Comparison of ENCODE assay signal across 15 cellular contexts in genomic region chr1:91729621-91730348, GRCh38.
DNase-seq lines count a peak whose midpoint lies in the region; ATAC-seq, FAIRE-seq and TF ChIP-seq lines count a peak whose summit lies in the region.
"Had no signal": no experiment of that assay in that cellular context is flagged by ENCODE, and none has a peak within 500 bp of the region (broad histone marks: within the 10 kb centered on the region; RNA-seq: fewer than 3 reads in every experiment).

No MANE protein-coding gene starts in this region.

- no peak overlapping the region for H3K4me2 ChIP-seq in neuronal stem cell (ENCODE audit: insufficient read depth, low read length, poor library complexity, severe bottlenecking)
- no peak overlapping the region for H3K4me2 ChIP-seq in H9 (ENCODE audit: insufficient read depth, insufficient read length, low read length)

- no peak overlapping the region for H2BK20ac ChIP-seq in H9 (ENCODE audit: low read depth, low read length, poor library complexity, severe bottlenecking)

- no peak overlapping the region for H3T11ph ChIP-seq in H9 (ENCODE audit: low read length)

- H3K14ac ChIP-seq in neuronal stem cell (ENCODE audit: low read length) (no peak overlapping the region), H9 (ENCODE audit: insufficient read depth, low read length) (no peak overlapping the region)

- H3K4ac ChIP-seq in neuronal stem cell (ENCODE audit: low read length) (no peak overlapping the region), H9 (ENCODE audit: low read depth, low read length) (no peak overlapping the region)

- no peak overlapping the region for H2BK15ac ChIP-seq in neuronal stem cell (ENCODE audit: low read length)
- no peak overlapping the region for H2BK15ac ChIP-seq in H9 (ENCODE audit: low read depth, low read length)

- H4K5ac ChIP-seq in H9 (ENCODE audit: insufficient read length, low read depth, low read length) = no peak overlapping the region

- H3K4me1 ChIP-seq in breast epithelium (peaks cover 3 to 27% of the 10 kb centered on the region in 2 donors), neuronal stem cell (ENCODE audit: control insufficient read depth in 2 of 2, insufficient read depth in 1 of 2, low read depth in 1 of 2, low read length in 2 of 2) (peaks cover 11 to 12% of the 10 kb centered on the region in 2 donors), H9 (ENCODE audit: insufficient read depth, low read length) (no peaks in the 10 kb centered on the region; the same call in 1 of the 2 replicates)
- H3K4me1 ChIP-seq: BE2C had no signal

- no peaks in the 10 kb centered on the region for H3K79me2 ChIP-seq in H9 (ENCODE audit: insufficient read depth, low read length)

- H3K36me3 Mint-ChIP-seq in H9 (ENCODE audit: insufficient read depth in 1 of 3, low read depth in 3 of 3) = no peaks in the 10 kb centered on the region

- H3K27ac Mint-ChIP-seq in H9 = no peak overlapping the region
- H3K27ac Mint-ChIP-seq: activated B cell treated with CpG ODN at 0.5 μM for 24 hours had no signal

- intact Hi-C loops in breast epithelium (cut with DNase I; ENCODE audit: low total_unique reads) = no loop called here

- H3K36me3 ChIP-seq in breast epithelium (no peaks in the 10 kb centered on the region), neuronal stem cell (replicated peaks in 1 of 2; ENCODE audit: control insufficient read depth in 2 of 2, insufficient read depth in 2 of 2, low read length in 2 of 2) (no peaks in the 10 kb centered on the region)
- H3K36me3 ChIP-seq: BE2C had no signal

- H2AK5ac ChIP-seq in neuronal stem cell (ENCODE audit: low read depth, low read length) = peak overlapping the region; percentile 51
- no peak overlapping the region for H2AK5ac ChIP-seq in H9 (ENCODE audit: insufficient read length, low read length)

- no peak overlapping the region for H3K9ac ChIP-seq in neuronal stem cell (ENCODE audit: low read depth, low read length, poor library complexity)
- H3K9ac ChIP-seq in H9 (ENCODE audit: extremely low read depth, insufficient read length, low read length) = no peak overlapping the region

- FAIRE-seq in GM12891 (lab: Jason Lieb, UNC) = peak; percentile 69

- H3K4me3 ChIP-seq in breast epithelium (no peak overlapping the region), neuronal stem cell (ENCODE audit: low read length in 2 of 2) (no peak overlapping the region)
- H3K4me3 ChIP-seq: body of pancreas had no signal

- no peak overlapping the region for H3K18ac ChIP-seq in neuronal stem cell (ENCODE audit: low read length)
- no peak overlapping the region for H3K18ac ChIP-seq in H9 (ENCODE audit: insufficient read length, low read depth, low read length)

- no peak for TF ChIP-seq CTCF in breast epithelium (IDR thresholded peaks at IDR 0.05)
- TF ChIP-seq CTCF in H9 (conservative IDR thresholded peaks at IDR 0.05) = no peak

- TF ChIP-seq POLR2A in GM12891 (IDR thresholded peaks at IDR 0.05; ENCODE audit: low read depth, low read length) (no peak), breast epithelium (IDR thresholded peaks at IDR 0.05) (no peak)

- H3K23ac ChIP-seq in neuronal stem cell (ENCODE audit: low read depth, low read length, poor library complexity) (no peak overlapping the region), H9 (ENCODE audit: insufficient read length, low read depth, low read length) (no peak overlapping the region)

- H2BK5ac ChIP-seq in neuronal stem cell (ENCODE audit: low read length) = no peak overlapping the region
- no peak overlapping the region for H2BK5ac ChIP-seq in H9 (ENCODE audit: insufficient read length, low read length)

- H3K4me3 Mint-ChIP-seq in H9 = no peak overlapping the region
- H3K4me3 Mint-ChIP-seq: activated B cell treated with CpG ODN at 0.5 μM for 24 hours had no signal

- no peak overlapping the region for H2BK120ac ChIP-seq in neuronal stem cell (ENCODE audit: low read depth, low read length)
- H2BK120ac ChIP-seq in H9 (ENCODE audit: low read depth, low read length, poor library complexity, severe bottlenecking) = no peak overlapping the region

- H3K56ac ChIP-seq in H9 (ENCODE audit: insufficient read length, low read depth, low read length) = no peak overlapping the region

- DNase-seq in GM12891 (ENCODE audit: insufficient read length, low spot score) (no peak), breast epithelium (ENCODE audit: low spot score in 2 of 2) (no peak), neuronal stem cell (ENCODE audit: low spot score) (no peak), H9 (no peak), SIG-M5 (lab: John Stamatoyannopoulos, UW) (no peak)
- no peak for DNase-seq in effector CD8-positive, alpha-beta T cell (lab: John Stamatoyannopoulos, UW)
- DNase-seq: activated B cell treated with CpG ODN at 0.5 μM for 24 hours; BE2C; body of pancreas; H7; NCI-H1105; NCI-H226; stimulated activated CD4-positive, alpha-beta T cell treated with anti-CD3 and anti-CD28 coated beads, Interleukin-2, amount 100 ng/mL, for 24 hours had no signal

- H3K9me3 ChIP-seq in breast epithelium (no peaks in the 10 kb centered on the region), neuronal stem cell (replicated peaks in 1 of 2; ENCODE audit: control insufficient read depth in 2 of 2, insufficient read depth in 1 of 2, low read depth in 1 of 2, low read length in 2 of 2) (no peaks in the 10 kb centered on the region), H9 (ENCODE audit: control insufficient read depth, low read depth, low read length) (no peaks in the 10 kb centered on the region)
- H3K9me3 ChIP-seq: BE2C, body of pancreas had no signal

- WGBS in neuronal stem cell (ENCODE audit: extremely low coverage in 2 of 2, insufficient read length in 2 of 2, insufficient replicate concordance in 1 of 2), 2 donors = no CpG with 5 or more reads among the region's 11 CpGs
- WGBS in H9 (ENCODE audit: extremely low coverage, insufficient read length, low lambda C conversion rate) = no CpG with 5 or more reads among the region's 11 CpGs

- H3K9me3 Mint-ChIP-seq in H9 = no peaks in the 10 kb centered on the region
- H3K9me3 Mint-ChIP-seq: activated B cell treated with CpG ODN at 0.5 μM for 24 hours had no signal

- no peak overlapping the region for H4K8ac ChIP-seq in neuronal stem cell (ENCODE audit: low read depth, low read length)
- no peak overlapping the region for H4K8ac ChIP-seq in H9 (replicated peaks; ENCODE audit: insufficient read length, low read depth, low read length)

- H4K91ac ChIP-seq in neuronal stem cell (ENCODE audit: low read depth, low read length, poor library complexity) = no peak overlapping the region
- H4K91ac ChIP-seq in H9 (ENCODE audit: insufficient read length, low read depth, low read length) = no peak overlapping the region

- H2AFZ ChIP-seq in neuronal stem cell (ENCODE audit: low read length) (no peak overlapping the region), H9 (ENCODE audit: low read length) (no peak overlapping the region)

- no peaks in the 10 kb centered on the region for H3K23me2 ChIP-seq in H9 (ENCODE audit: insufficient read length, low read depth, low read length, poor library complexity, severe bottlenecking)

- H3K27ac ChIP-seq in breast epithelium (peak overlapping the region; percentile 5 to 84), neuronal stem cell (replicated peaks; ENCODE audit: low read length) (no peak overlapping the region), H9 (ENCODE audit: insufficient read length, low read depth, low read length) (no peak overlapping the region)
- H3K27ac ChIP-seq: body of pancreas had no signal

- H4K20me1 ChIP-seq in H9 (ENCODE audit: control insufficient read depth, insufficient read depth, insufficient read length) = no peaks in the 10 kb centered on the region

- ATAC-seq in HG02943 (IDR thresholded peaks at IDR 0.05; ENCODE audit: low read depth, unreplicated experiment) = peak; percentile 54
- ATAC-seq: body of pancreas, SK-N-SH treated with all-trans-retinoic acid at 6 μM for 48 hours had no signal

- no peaks in the 10 kb centered on the region for H3K27me3 ChIP-seq in breast epithelium
- no peaks in the 10 kb centered on the region for H3K27me3 ChIP-seq in neuronal stem cell (ENCODE audit: control insufficient read depth in 3 of 3, insufficient read depth in 3 of 3, low read depth in 1 of 3, low read length in 3 of 3)
- no peaks in the 10 kb centered on the region for H3K27me3 ChIP-seq in H9 (ENCODE audit: insufficient read depth, low read length)
- H3K27me3 ChIP-seq: BE2C, body of pancreas had no signal

- no peaks in the 10 kb centered on the region for H3K27me3 Mint-ChIP-seq in H9 (ENCODE audit: low read depth)

- H3K79me1 ChIP-seq in neuronal stem cell (ENCODE audit: low read depth, low read length) (no peaks in the 10 kb centered on the region), H9 (ENCODE audit: insufficient read depth, low read depth, low read length, poor library complexity, severe bottlenecking) (no peaks in the 10 kb centered on the region)

- peaks cover 8 to 16% of the 10 kb centered on the region in 2 experiments for H3K4me1 Mint-ChIP-seq in H9

- H2BK12ac ChIP-seq in neuronal stem cell (ENCODE audit: low read length) = no peak overlapping the region
- H2BK12ac ChIP-seq in H9 (ENCODE audit: insufficient read length, low read depth, low read length) = no peak overlapping the region

TF ChIP-seq in GM12891, 5 proteins besides CTCF, POLR2A, EP300 and RAD21:
- TF ChIP-seq SPI1 (IDR thresholded peaks at IDR 0.05; ENCODE audit: low read depth, low read length) = peak; percentile 37; the same call in 1 of the 2 replicates
- TF ChIP-seq TAF1 (IDR thresholded peaks at IDR 0.05; ENCODE audit: low read depth, low read length) = no peak

Comparison
In these comparisons a context has a peak if more than half of its experiments do, and no peak if none do; other contexts are left out.
1. H3K27ac ChIP-seq: peak in breast epithelium (2 of 2); none in neuronal stem cell (single experiment) and H9 (single experiment).